In the genomic region with DNA sequence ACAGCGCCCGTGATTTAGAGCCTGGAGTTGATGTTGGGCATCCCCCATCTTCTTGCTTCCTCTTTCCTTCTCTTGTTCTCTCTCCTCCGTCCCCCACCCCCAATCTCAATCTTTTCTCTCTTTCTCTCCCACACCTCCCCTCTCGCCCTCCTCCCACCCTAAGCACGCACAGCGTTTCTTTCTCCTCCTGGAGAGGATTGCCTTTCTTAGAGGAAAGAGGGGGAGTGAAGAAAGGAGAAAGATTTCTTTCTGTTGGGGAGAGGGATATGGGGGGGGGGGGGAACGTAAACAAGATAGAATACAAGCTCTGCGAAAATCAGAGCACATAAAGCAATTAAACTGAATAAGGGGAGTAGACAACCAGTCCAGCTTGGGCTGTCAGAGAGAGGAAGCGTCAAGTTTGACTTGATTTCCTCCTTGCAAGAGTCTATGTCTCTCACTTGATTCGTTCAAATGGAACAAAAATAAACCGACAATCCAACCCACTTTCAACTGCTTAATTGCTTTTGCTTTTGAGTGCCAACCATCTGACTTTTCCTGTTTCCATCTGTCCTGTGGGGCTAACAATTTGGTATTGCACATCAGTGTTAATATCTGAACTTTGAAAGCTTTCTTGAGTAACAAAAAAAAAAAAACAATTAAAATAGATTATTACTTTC, we compare ENCODE assay signal across 11 cellular contexts. TPM values are rescaled to one million over a fixed set of nuclear protein-coding genes. Genes with fewer than 3 reads are reported as not detected.
DNase-seq lines count a peak whose midpoint lies in the region; ATAC-seq and TF ChIP-seq lines count a peak whose summit lies in the region.
"Had no signal": no experiment of that assay in that cellular context is flagged by ENCODE, and none has a peak within 500 bp of the region (broad histone marks: within the 10 kb centered on the region; RNA-seq: fewer than 3 reads in every experiment).

No MANE protein-coding gene starts in this region.

- no peaks in the 10 kb centered on the region for H4K20me1 ChIP-seq in PC-3 (ENCODE audit: low read length)

- H3K27me3 ChIP-seq in PC-3 (ENCODE audit: low read length): peaks cover 6% of the 10 kb centered on the region

- intact Hi-C loops in PC-3 (cut with micrococcal nuclease): loop anchor here (2.0 to 10.0 kb wide), 4 partner anchors 161 to 685 kb away; no protein-coding TSS in a partner anchor

- H3K4me2 ChIP-seq in PC-3 (ENCODE audit: low read length): peak overlapping the region; percentile 92

- BruUV-seq in PC-3 (replicated peaks; lab: Mats Ljungman, UMichigan): TSS peak; percentile 49

- H3K9me3 ChIP-seq in PC-3 (ENCODE audit: low read length): no peaks in the 10 kb centered on the region

- H3K9ac ChIP-seq in PC-3 (ENCODE audit: low read length): no peak overlapping the region

- ATAC-seq in PC-3 (no peak; the same call in 1 of the 2 replicates), GM18858 (IDR thresholded peaks at IDR 0.05; ENCODE audit: unreplicated experiment) (no peak)
- ATAC-seq in stimulated activated naive B cell treated with anti-CD40 and anti-IgM and Interleukin-4, amounts not matched to agents 10 μg/mL and 1 μg/mL and 100 μg/mL, for 72 hours (replicated peaks): peak; percentile 33 to 40

- peaks cover 4% of the 10 kb centered on the region for H3K27me3 Mint-ChIP-seq in glutamatergic neuron (ENCODE audit: unreplicated experiment)
- peaks cover 14 to 23% of the 10 kb centered on the region in 2 donors for H3K27me3 Mint-ChIP-seq in stimulated activated naive B cell treated with anti-CD40 and anti-IgM and Interleukin-4, amounts not matched to agents 10 μg/mL and 1 μg/mL and 100 μg/mL, for 72 hours

- TF ChIP-seq CTCF in PC-3 (conservative IDR thresholded peaks at IDR 0.05; ENCODE audit: low read depth, low read length) (no peak), glutamatergic neuron (IDR thresholded peaks at IDR 0.05; ENCODE audit: partially characterized antibody, unreplicated experiment) (no peak)

- H3F3A ChIP-seq in PC-3 (ENCODE audit: low read length, unreplicated experiment): no peaks in the 10 kb centered on the region

- H2AFZ ChIP-seq in PC-3 (ENCODE audit: low read length): peak overlapping the region; percentile 94

- H3K36me3 ChIP-seq in PC-3 (ENCODE audit: low read depth, low read length): no peaks in the 10 kb centered on the region

- no peaks in the 10 kb centered on the region for H3K36me3 Mint-ChIP-seq in glutamatergic neuron (ENCODE audit: unreplicated experiment)
- no peaks in the 10 kb centered on the region for H3K36me3 Mint-ChIP-seq in stimulated activated naive B cell treated with anti-CD40 and anti-IgM and Interleukin-4, amounts not matched to agents 10 μg/mL and 1 μg/mL and 100 μg/mL, for 72 hours

- H3K9me2 ChIP-seq in PC-3 (replicated peaks; ENCODE audit: low read length): no peaks in the 10 kb centered on the region

- H3K4me3 Mint-ChIP-seq in glutamatergic neuron (ENCODE audit: unreplicated experiment): peak overlapping the region; percentile 88
- peak overlapping the region; percentile 82 to 91 for H3K4me3 Mint-ChIP-seq in stimulated activated naive B cell treated with anti-CD40 and anti-IgM and Interleukin-4, amounts not matched to agents 10 μg/mL and 1 μg/mL and 100 μg/mL, for 72 hours

- POLR2A ChIA-PET in PC-3 (lab: Charles Lee; ENCODE audit: unreplicated experiment): no interaction called here

- H3K27ac ChIP-seq in PC-3 (ENCODE audit: low read length): no peak overlapping the region
- H3K27ac ChIP-seq: HL-60 had no signal

- DNase-seq in NCI-H1417 (lab: John Stamatoyannopoulos, UW): peak; percentile 14 to 83 (median 78)
- DNase-seq in NCI-H1417 treated with DMSO at 0.1 percent for 48 hours (lab: John Stamatoyannopoulos, UW): no peak
- no peak for DNase-seq in PC-3
- DNase-seq in glutamatergic neuron: no peak
- DNase-seq in stimulated activated naive B cell treated with anti-CD40 and anti-IgM and Interleukin-4, amounts not matched to agents 10 μg/mL and 1 μg/mL and 100 μg/mL, for 72 hours: peak; percentile 5
- DNase-seq in NCI-H226: no peak
- no peak for DNase-seq in erythroblast (lab: John Stamatoyannopoulos, UW)

- CTCF ChIA-PET in PC-3 (lab: Charles Lee): no interaction called here

- H3K9me3 Mint-ChIP-seq in glutamatergic neuron (ENCODE audit: unreplicated experiment): peaks cover 10% of the 10 kb centered on the region
- H3K9me3 Mint-ChIP-seq in stimulated activated naive B cell treated with anti-CD40 and anti-IgM and Interleukin-4, amounts not matched to agents 10 μg/mL and 1 μg/mL and 100 μg/mL, for 72 hours: no peaks in the 10 kb centered on the region

- peak overlapping the region; percentile 79 for H3K4me3 ChIP-seq in PC-3 (ENCODE audit: low read length)
- H3K4me3 ChIP-seq: lung had no signal

- no peak for TF ChIP-seq POLR2A in erythroblast (IDR thresholded peaks at IDR 0.05; ENCODE audit: low read length)

- H3K4me1 ChIP-seq in PC-3 (ENCODE audit: insufficient read depth, low read length): no peaks in the 10 kb centered on the region

- H3K79me2 ChIP-seq in PC-3 (ENCODE audit: low read length): no peaks in the 10 kb centered on the region

- peaks cover 17% of the 10 kb centered on the region for H3K4me1 Mint-ChIP-seq in glutamatergic neuron (ENCODE audit: low read depth, unreplicated experiment)
- peaks cover 10 to 27% of the 10 kb centered on the region in 2 donors for H3K4me1 Mint-ChIP-seq in stimulated activated naive B cell treated with anti-CD40 and anti-IgM and Interleukin-4, amounts not matched to agents 10 μg/mL and 1 μg/mL and 100 μg/mL, for 72 hours

- H3K27ac Mint-ChIP-seq in glutamatergic neuron (ENCODE audit: unreplicated experiment): peak overlapping the region; percentile 91
- no peak overlapping the region for H3K27ac Mint-ChIP-seq in stimulated activated naive B cell treated with anti-CD40 and anti-IgM and Interleukin-4, amounts not matched to agents 10 μg/mL and 1 μg/mL and 100 μg/mL, for 72 hours

RNA-seq across cellular contexts. Expression of a gene that starts 0.9 kb away (rescaled TPM):
- total RNA-seq in PC-3 (2014; rRNA removed) (0.12 and 0.51 TPM in 2 replicates), glutamatergic neuron (ENCODE audit: unreplicated experiment) (155 TPM)
- total RNA-seq: T-helper 2 cell treated with Interferon-gamma antibody and Interleukin-4, amounts not matched to agents 100 ng/mL and 5 ng/mL, for 36 hours had no signal

Comparison
In these comparisons a context has a peak if more than half of its experiments do, and no peak if none do; other contexts are left out.
1. DNase-seq: peak in NCI-H1417 (3 of 3) and stimulated activated naive B cell treated with anti-CD40 and anti-IgM and Interleukin-4, amounts not matched to agents 10 μg/mL and 1 μg/mL and 100 μg/mL, for 72 hours (single experiment); none in NCI-H1417 treated with DMSO at 0.1 percent for 48 hours (single experiment), PC-3 (single experiment), glutamatergic neuron (single experiment), NCI-H226 (single experiment) and erythroblast (0 of 2).
2. ATAC-seq: peak in stimulated activated naive B cell treated with anti-CD40 and anti-IgM and Interleukin-4, amounts not matched to agents 10 μg/mL and 1 μg/mL and 100 μg/mL, for 72 hours (2 of 2); none in PC-3 (single experiment) and GM18858 (single experiment).
3. RNA of a gene that starts 0.9 kb away (total RNA-seq): 155 TPM in glutamatergic neuron (single experiment); 0.12 to 0.51 TPM in PC-3; every median in the first group is over 100 times any median in the second.